ENCODE assay signal across 25 cellular contexts in genomic region chr22:40023226-40023925, GRCh38. TPM values are rescaled to one million over a fixed set of nuclear protein-coding genes. Genes with fewer than 3 reads are reported as not detected.
DNase-seq lines count a peak whose midpoint lies in the region; FAIRE-seq and TF ChIP-seq lines count a peak whose summit lies in the region.
"Had no signal": no experiment of that assay in that cellular context is flagged by ENCODE, and none has a peak within 500 bp of the region (broad histone marks: within the 10 kb centered on the region; RNA-seq: fewer than 3 reads in every experiment).

No MANE protein-coding gene starts in this region.

- no peak for FAIRE-seq in kidney (lab: Jason Lieb, UNC)

- POLR2A ChIA-PET in MCF 10A (lab: Yijun Ruan, JAX) = interaction anchor here (0.6 to 2.4 kb wide), 13 partner anchors 12 to 503 kb away, joined by 3 to 11 read pairs (median 7); partner anchors contain the start of gene ATF4

- H3K36me3 Mint-ChIP-seq in MCF 10A (ENCODE audit: insufficient read depth, unreplicated experiment) = peaks cover 45% of the 10 kb centered on the region
- no peaks in the 10 kb centered on the region for H3K36me3 Mint-ChIP-seq in activated T-helper 1 cell treated with anti-CD3 and anti-CD28 coated beads, Interleukin-12 subunit alpha, Interleukin-12 subunit beta, Interleukin-2, Interleukin-4 antibody, amounts not matched to agents 30 ng/mL and 10 ng/mL and 1 ng/mL, durations not matched to agents 14 hours and 24 hours and 36 hours (ENCODE audit: low read depth)

- H3K4me3 Mint-ChIP-seq in MCF 10A (ENCODE audit: unreplicated experiment) = no peak overlapping the region
- no peak overlapping the region for H3K4me3 Mint-ChIP-seq in activated T-helper 1 cell treated with anti-CD3 and anti-CD28 coated beads, Interleukin-12 subunit alpha, Interleukin-12 subunit beta, Interleukin-2, Interleukin-4 antibody, amounts not matched to agents 30 ng/mL and 10 ng/mL and 1 ng/mL, durations not matched to agents 14 hours and 24 hours and 36 hours
- H3K4me3 Mint-ChIP-seq: activated naive CD8-positive, alpha-beta T cell treated with anti-CD3 and anti-CD28 coated beads, Interleukin-2, amount 50 U/mL, for 24 hours had no signal

- intact Hi-C loops in breast epithelium (cut with DNase I; ENCODE audit: low total_unique reads) = loop anchor here (10.0 kb wide), 1 partner anchor 489 kb away; the partner anchor contains the start of gene RPS19BP1
- intact Hi-C loops in MCF 10A (cut with micrococcal nuclease) = loop anchor here (2.0 kb wide), 1 partner anchor 91 kb away; no protein-coding TSS in a partner anchor
- intact Hi-C loops in kidney (cut with DNase I) = loop anchor here (10.0 kb wide), 1 partner anchor 489 kb away; the partner anchor contains the start of gene RPS19BP1
- intact Hi-C loops in activated T-helper 1 cell treated with anti-CD3 and anti-CD28 coated beads, Interleukin-12 subunit alpha, Interleukin-12 subunit beta, Interleukin-2, Interleukin-4 antibody, amounts not matched to agents 30 ng/mL and 10 ng/mL and 1 ng/mL, durations not matched to agents 14 hours and 24 hours and 36 hours (cut with micrococcal nuclease) = no loop called here

- no peaks in the 10 kb centered on the region for H3K27me3 Mint-ChIP-seq in MCF 10A (ENCODE audit: insufficient read depth, unreplicated experiment)
- no peaks in the 10 kb centered on the region for H3K27me3 Mint-ChIP-seq in activated T-helper 1 cell treated with anti-CD3 and anti-CD28 coated beads, Interleukin-12 subunit alpha, Interleukin-12 subunit beta, Interleukin-2, Interleukin-4 antibody, amounts not matched to agents 30 ng/mL and 10 ng/mL and 1 ng/mL, durations not matched to agents 14 hours and 24 hours and 36 hours (ENCODE audit: insufficient read depth)
- H3K27me3 Mint-ChIP-seq: activated naive CD8-positive, alpha-beta T cell treated with anti-CD3 and anti-CD28 coated beads, Interleukin-2, amount 50 U/mL, for 24 hours had no signal

- H3K9me3 ChIP-seq in breast epithelium (no peaks in the 10 kb centered on the region), kidney (ENCODE audit: control insufficient read depth in 1 of 2, low read length in 2 of 2) (no peaks in the 10 kb centered on the region)
- H3K9me3 ChIP-seq: upper lobe of right lung had no signal

- H3K27ac ChIP-seq in breast epithelium (peak overlapping the region; percentile 43 to 50), kidney (ENCODE audit: low read depth in 2 of 2, low read length in 2 of 2) (no peak overlapping the region)
- H3K27ac ChIP-seq: upper lobe of right lung had no signal

- peaks cover 7% of the 10 kb centered on the region for H3K4me1 Mint-ChIP-seq in MCF 10A (ENCODE audit: insufficient read depth, unreplicated experiment)
- H3K4me1 Mint-ChIP-seq in activated T-helper 1 cell treated with anti-CD3 and anti-CD28 coated beads, Interleukin-12 subunit alpha, Interleukin-12 subunit beta, Interleukin-2, Interleukin-4 antibody, amounts not matched to agents 30 ng/mL and 10 ng/mL and 1 ng/mL, durations not matched to agents 14 hours and 24 hours and 36 hours (ENCODE audit: low read depth) = no peaks in the 10 kb centered on the region

- TF ChIP-seq CTCF in breast epithelium (IDR thresholded peaks at IDR 0.05) (no peak), MCF 10A (IDR thresholded peaks at IDR 0.05; ENCODE audit: unreplicated experiment) (no peak), kidney (IDR thresholded peaks at IDR 0.05; ENCODE audit: borderline replicate concordance, extremely low read depth, insufficient read depth) (no peak)

- H3K9ac ChIP-seq in kidney (ENCODE audit: low read length in 2 of 2) = no peak overlapping the region

- H3K27me3 ChIP-seq in breast epithelium = no peaks in the 10 kb centered on the region
- H3K27me3 ChIP-seq: dorsolateral prefrontal cortex, upper lobe of right lung had no signal

- BruUV-seq in MCF 10A (replicated peaks; lab: Mats Ljungman, UMichigan) = no TSS peak

- peaks cover 0 to 6% of the 10 kb centered on the region in 2 donors for H3K4me1 ChIP-seq in breast epithelium
- H3K4me1 ChIP-seq in kidney (ENCODE audit: control insufficient read depth in 1 of 2, insufficient read depth in 1 of 2, low read depth in 1 of 2, low read length in 2 of 2) = peaks cover 4 to 6% of the 10 kb centered on the region in 2 donors
- H3K4me1 ChIP-seq: upper lobe of right lung had no signal

- H3K4me3 ChIP-seq in breast epithelium (no peak overlapping the region), kidney (ENCODE audit: low read length in 2 of 2) (no peak overlapping the region)
- H3K4me3 ChIP-seq: dorsolateral prefrontal cortex, smooth muscle cell, upper lobe of right lung had no signal

- CTCF ChIA-PET in MCF 10A (lab: Yijun Ruan, JAX) = interaction anchor here (0.7 to 22.5 kb wide), 14 partner anchors 13 to 505 kb away, joined by 3 to 471 read pairs (median 9); partner anchors contain the start of genes ADSL and RPS19BP1

- H3K9me3 Mint-ChIP-seq in MCF 10A (ENCODE audit: unreplicated experiment) = no peaks in the 10 kb centered on the region
- H3K9me3 Mint-ChIP-seq in activated T-helper 1 cell treated with anti-CD3 and anti-CD28 coated beads, Interleukin-12 subunit alpha, Interleukin-12 subunit beta, Interleukin-2, Interleukin-4 antibody, amounts not matched to agents 30 ng/mL and 10 ng/mL and 1 ng/mL, durations not matched to agents 14 hours and 24 hours and 36 hours = no peaks in the 10 kb centered on the region
- H3K9me3 Mint-ChIP-seq: activated naive CD8-positive, alpha-beta T cell treated with anti-CD3 and anti-CD28 coated beads, Interleukin-2, amount 50 U/mL, for 24 hours had no signal

- H3K27ac Mint-ChIP-seq in MCF 10A (ENCODE audit: low read depth, unreplicated experiment) = no peak overlapping the region
- H3K27ac Mint-ChIP-seq in activated T-helper 1 cell treated with anti-CD3 and anti-CD28 coated beads, Interleukin-12 subunit alpha, Interleukin-12 subunit beta, Interleukin-2, Interleukin-4 antibody, amounts not matched to agents 30 ng/mL and 10 ng/mL and 1 ng/mL, durations not matched to agents 14 hours and 24 hours and 36 hours = no peak overlapping the region
- H3K27ac Mint-ChIP-seq: activated naive CD8-positive, alpha-beta T cell treated with anti-CD3 and anti-CD28 coated beads, Interleukin-2, amount 50 U/mL, for 24 hours had no signal

- no peak for TF ChIP-seq POLR2A in breast epithelium (IDR thresholded peaks at IDR 0.05)

- H3K36me3 ChIP-seq in breast epithelium (no peaks in the 10 kb centered on the region), kidney (ENCODE audit: control insufficient read depth in 1 of 2, insufficient read depth in 2 of 2, low read length in 2 of 2) (peaks cover 2 to 3% of the 10 kb centered on the region in 2 donors)
- H3K36me3 ChIP-seq: upper lobe of right lung had no signal

- DNase-seq in breast epithelium (ENCODE audit: low spot score in 2 of 2) (no peak), MCF 10A (ENCODE audit: unreplicated experiment) (no peak), NCI-H524 (lab: John Stamatoyannopoulos, UW) (peak; percentile 68 to 73), kidney (peak; percentile 52), globus pallidus (ENCODE audit: low spot score) (no peak), NCI-H748 treated with DMSO at 0.1 percent for 48 hours (lab: John Stamatoyannopoulos, UW) (no peak)
- DNase-seq in activated T-helper 1 cell treated with anti-CD3 and anti-CD28 coated beads, Interleukin-12 subunit alpha, Interleukin-12 subunit beta, Interleukin-2, Interleukin-4 antibody, amounts not matched to agents 30 ng/mL and 10 ng/mL and 1 ng/mL, durations not matched to agents 14 hours and 24 hours and 36 hours (ENCODE audit: low spot score) = no peak
- DNase-seq: activated CD4-positive, alpha-beta T cell treated with anti-CD3 and anti-CD28 coated beads, Interleukin-2, amount 50 U/mL, for 48 hours; activated CD4-positive, CD25-positive, alpha-beta regulatory T cell; activated CD8-positive, alpha-beta memory T cell treated with anti-CD3 and anti-CD28 coated beads, Interleukin-2, amount 50 U/mL, for 48 hours; activated effector memory CD4-positive, alpha-beta T cell treated with Interleukin-2 at 50 U/mL for 16 hours; activated naive CD8-positive, alpha-beta T cell treated with anti-CD3 and anti-CD28 coated beads, Interleukin-2, amount 50 U/mL, for 24 hours; Calu3; cerebellar nuclear complex; EL; mesendoderm; NCI-H1436 treated with DMSO at 0.1 percent for 48 hours; NCI-H226; OCI-M1; retina; SHP77; T1000; upper lobe of right lung had no signal

RNA-seq across cellular contexts. Expression of gene FAM83F, which starts 28.6 kb away (rescaled TPM):
- total RNA-seq in breast epithelium = 10 to 100 TPM in 1 of 3 donors, 1 to 10 TPM in 2; 4.5 to 15.5 (median 7.5) TPM
- 33.1 and 41.3 TPM in 2 replicates for total RNA-seq in MCF 10A (2022)
- 13.1 TPM for total RNA-seq in kidney
- 6.8 TPM for polyA plus RNA-seq in kidney (ENCODE audit: insufficient read depth, low read depth, low replicate concordance)
- total RNA-seq in activated T-helper 1 cell treated with anti-CD3 and anti-CD28 coated beads, Interleukin-12 subunit alpha, Interleukin-12 subunit beta, Interleukin-2, Interleukin-4 antibody, amounts not matched to agents 30 ng/mL and 10 ng/mL and 1 ng/mL, durations not matched to agents 14 hours and 24 hours and 36 hours = 0.05 and 0.39 TPM in 2 replicates

Comparison
In these comparisons a context has a peak if more than half of its experiments do, and no peak if none do; other contexts are left out.
1. DNase-seq: peak in NCI-H524 (2 of 2) and kidney (single experiment); none in breast epithelium (0 of 2), MCF 10A (single experiment), globus pallidus (single experiment), NCI-H748 treated with DMSO at 0.1 percent for 48 hours (single experiment) and activated T-helper 1 cell treated with anti-CD3 and anti-CD28 coated beads, Interleukin-12 subunit alpha, Interleukin-12 subunit beta, Interleukin-2, Interleukin-4 antibody, amounts not matched to agents 30 ng/mL and 10 ng/mL and 1 ng/mL, durations not matched to agents 14 hours and 24 hours and 36 hours (single experiment).
2. H3K27ac ChIP-seq: peak in breast epithelium (2 of 2); none in kidney (0 of 2).